In the genomic region with DNA sequence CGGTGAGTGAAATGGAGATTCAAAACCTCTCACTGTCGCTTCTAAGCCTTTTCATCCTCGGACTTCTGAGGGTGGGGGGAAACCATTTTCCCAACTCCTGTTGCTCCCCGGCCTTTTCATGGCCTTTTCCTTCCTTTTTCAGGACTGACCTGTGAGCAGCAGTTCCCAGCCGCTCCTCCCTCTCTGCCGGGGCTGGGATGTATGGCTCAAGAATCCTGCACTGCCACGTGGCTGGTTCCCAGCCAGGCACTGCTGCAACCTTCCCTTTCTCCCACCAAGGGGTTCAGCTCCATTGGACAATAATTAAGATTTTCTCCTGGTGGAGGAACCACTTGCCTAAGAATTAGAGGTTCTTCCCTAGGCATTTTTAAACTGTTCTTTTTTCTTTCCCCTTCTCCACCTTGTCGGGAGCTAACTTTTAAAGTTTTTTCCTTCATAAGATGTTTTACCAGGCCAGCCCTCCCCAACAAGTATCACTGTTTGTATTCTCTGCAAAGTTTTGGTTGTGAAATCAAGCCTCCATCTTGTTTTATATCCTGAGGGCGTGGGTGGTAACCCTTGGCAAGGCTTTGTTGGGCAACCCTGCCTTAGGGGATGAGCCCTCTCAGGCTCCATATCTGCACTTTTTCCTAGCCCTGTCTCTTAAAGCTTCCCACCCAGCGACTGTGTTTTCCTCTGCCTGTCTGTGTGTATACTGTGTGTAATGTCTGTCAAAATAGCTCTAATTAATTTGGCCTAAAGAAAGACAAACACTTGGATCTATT, we compare ENCODE assay signal across 17 cellular contexts.
DNase-seq lines count a peak whose midpoint lies in the region; ATAC-seq and TF ChIP-seq lines count a peak whose summit lies in the region.
"Had no signal": no experiment of that assay in that cellular context is flagged by ENCODE, and none has a peak within 500 bp of the region (broad histone marks: within the 10 kb centered on the region; RNA-seq: fewer than 3 reads in every experiment).

No MANE protein-coding gene starts in this region.

- TF ChIP-seq CTCF in MCF 10A (IDR thresholded peaks at IDR 0.05; ENCODE audit: unreplicated experiment) (no peak), breast epithelium (IDR thresholded peaks at IDR 0.05) (no peak), mammary epithelial cell (conservative IDR thresholded peaks at IDR 0.05 in 1 of 2, IDR thresholded peaks at IDR 0.05 in 1 of 2; ENCODE audit: extremely low read depth in 1 of 2, insufficient read depth in 1 of 2, low read depth in 1 of 2, low read length in 2 of 2) (no peak), nephron (IDR thresholded peaks at IDR 0.05; ENCODE audit: unreplicated experiment in 3 of 3) (no peak)

- H3K4me3 ChIP-seq in breast epithelium = no peak overlapping the region
- no peak overlapping the region for H3K4me3 ChIP-seq in mammary epithelial cell (replicated peaks in 1 of 3; ENCODE audit: insufficient read depth in 1 of 3, low read depth in 2 of 3, low read length in 3 of 3)
- H3K4me3 ChIP-seq: BLaER1 treated with 17β-estradiol and CSF1 and Interleukin-3, amounts not matched to agents 10 nM and 100 nM; Peyer's patch had no signal

- DNase-seq in MCF 10A (ENCODE audit: unreplicated experiment) (peak; percentile 44), breast epithelium (ENCODE audit: low spot score in 2 of 2) (no peak), mammary epithelial cell (peak; percentile 2), NCI-H345 treated with DMSO at 0.1 percent for 48 hours (lab: John Stamatoyannopoulos, UW; ENCODE audit: unreplicated experiment) (no peak), Kasumi-1 (lab: John Stamatoyannopoulos, UW) (no peak)
- DNase-seq: 8988T, HCEC 1CT, IMR-90, NCI-H146, NCI-H2081 treated with DMSO at 0.1 percent for 48 hours, NCI-H526 treated with DMSO at 0.1 percent for 48 hours, Peyer's patch, Right ventricle myocardium superior had no signal

- H3K9me3 Mint-ChIP-seq in MCF 10A (ENCODE audit: unreplicated experiment) (no peaks in the 10 kb centered on the region), nephron (peaks cover 2% of the 10 kb centered on the region)

- H3K9me3 ChIP-seq in breast epithelium (peaks cover 0 to 4% of the 10 kb centered on the region in 2 donors), mammary epithelial cell (replicated peaks; ENCODE audit: insufficient read depth, low read length) (no peaks in the 10 kb centered on the region)
- H3K9me3 ChIP-seq: Peyer's patch had no signal

- dilution Hi-C loops in mammary epithelial cell (cut with HindIII; ENCODE audit: low sequenced_read_pairs) = no loop called here

- no peaks in the 10 kb centered on the region for H4K20me1 ChIP-seq in mammary epithelial cell (ENCODE audit: insufficient read depth, low read length)
- H4K20me1 ChIP-seq: BLaER1 treated with 17β-estradiol and CSF1 and Interleukin-3, amounts not matched to agents 10 nM and 100 nM had no signal

- no peaks in the 10 kb centered on the region for H3K36me3 Mint-ChIP-seq in MCF 10A (ENCODE audit: insufficient read depth, unreplicated experiment)
- peaks cover 22% of the 10 kb centered on the region for H3K36me3 Mint-ChIP-seq in nephron (ENCODE audit: low read depth)

- peak overlapping the region; percentile 11 for H3K4me3 Mint-ChIP-seq in MCF 10A (ENCODE audit: unreplicated experiment)
- H3K4me3 Mint-ChIP-seq in nephron = no peak overlapping the region

- CTCF ChIA-PET in MCF 10A (lab: Yijun Ruan, JAX) (interaction anchor here (0.7 kb wide), 1 partner anchor 417 kb away, joined by 3 read pairs; no protein-coding TSS in a partner anchor), mammary epithelial cell (lab: Charles Lee; ENCODE audit: low non-redundant PET) (no interaction called here)

- POLR2A ChIA-PET in MCF 10A (lab: Yijun Ruan, JAX) = interaction anchor here (0.5 to 1.3 kb wide), 7 partner anchors 9 to 117 kb away, joined by 3 to 4 read pairs (median 3); no protein-coding TSS in a partner anchor

- H3K27ac ChIP-seq in breast epithelium (peak overlapping the region in 1 of 2 donors; percentile 58), mammary epithelial cell (ENCODE audit: insufficient read depth, low read depth, low read length) (no peak overlapping the region)
- H3K27ac ChIP-seq: BLaER1 treated with 17β-estradiol and CSF1 and Interleukin-3, amounts not matched to agents 10 nM and 100 nM; Peyer's patch had no signal

- peak overlapping the region; percentile 83 for H3K27ac Mint-ChIP-seq in MCF 10A (ENCODE audit: low read depth, unreplicated experiment)
- H3K27ac Mint-ChIP-seq in nephron = peak overlapping the region; percentile 39 to 56 (median 52)

- H3K36me3 ChIP-seq in breast epithelium (no peaks in the 10 kb centered on the region), mammary epithelial cell (ENCODE audit: insufficient read depth, low read length) (no peaks in the 10 kb centered on the region)
- H3K36me3 ChIP-seq: BLaER1 treated with 17β-estradiol and CSF1 and Interleukin-3, amounts not matched to agents 10 nM and 100 nM; Peyer's patch had no signal

- no peak overlapping the region for H3K9ac ChIP-seq in mammary epithelial cell (ENCODE audit: insufficient read depth, low read length)
- H3K9ac ChIP-seq: BLaER1 treated with 17β-estradiol and CSF1 and Interleukin-3, amounts not matched to agents 10 nM and 100 nM had no signal

- no peak overlapping the region for H3K4me2 ChIP-seq in mammary epithelial cell (ENCODE audit: insufficient read depth, low read depth, low read length)

- H3K27me3 ChIP-seq in breast epithelium (no peaks in the 10 kb centered on the region), mammary epithelial cell (ENCODE audit: insufficient read depth, low read length) (no peaks in the 10 kb centered on the region)
- H3K27me3 ChIP-seq: BLaER1 treated with 17β-estradiol and CSF1 and Interleukin-3, amounts not matched to agents 10 nM and 100 nM; Peyer's patch had no signal

- BruUV-seq in MCF 10A (replicated peaks; lab: Mats Ljungman, UMichigan) (no TSS peak), mammary epithelial cell (replicated peaks; lab: Mats Ljungman, UMichigan) (no TSS peak)

- no peaks in the 10 kb centered on the region for H3K4me1 ChIP-seq in breast epithelium
- peaks cover 4% of the 10 kb centered on the region for H3K4me1 ChIP-seq in mammary epithelial cell (ENCODE audit: insufficient read depth, low read length)
- H3K4me1 ChIP-seq: Peyer's patch had no signal

- WGBS in mammary epithelial cell (ENCODE audit: low coverage, missing lambda C conversion rate) = 49% methylated on average over 10 of the region's 10 CpGs

- in situ Hi-C loops in mammary epithelial cell (cut with MboI; ENCODE audit: low sequenced_read_pairs in 2 of 2) = no loop called here

- no peak for ATAC-seq in HG03354 (IDR thresholded peaks at IDR 0.05; ENCODE audit: poor library complexity, severe bottlenecking, unreplicated experiment)
- ATAC-seq in GM18907 (IDR thresholded peaks at IDR 0.05; ENCODE audit: unreplicated experiment) = no peak

- peak overlapping the region; percentile 35 for H2AFZ ChIP-seq in mammary epithelial cell (ENCODE audit: low read depth, low read length)

- H3K4me1 Mint-ChIP-seq in MCF 10A (ENCODE audit: insufficient read depth, unreplicated experiment) (peaks cover 23% of the 10 kb centered on the region), nephron (peaks cover 5% of the 10 kb centered on the region)

- H3K27me3 Mint-ChIP-seq in MCF 10A (ENCODE audit: insufficient read depth, unreplicated experiment) (no peaks in the 10 kb centered on the region), nephron (ENCODE audit: low read depth) (no peaks in the 10 kb centered on the region)

- intact Hi-C loops in MCF 10A (cut with micrococcal nuclease) = no loop called here
- intact Hi-C loops in breast epithelium (cut with DNase I; ENCODE audit: low total_unique reads) = no loop called here
- intact Hi-C loops in mammary epithelial cell (cut with micrococcal nuclease) = no loop called here

- H3K79me2 ChIP-seq in mammary epithelial cell (ENCODE audit: insufficient read depth, low read length) = no peaks in the 10 kb centered on the region

- no peak for TF ChIP-seq POLR2A in breast epithelium (IDR thresholded peaks at IDR 0.05)

Comparison
In these comparisons a context has a peak if more than half of its experiments do, and no peak if none do; other contexts are left out.
1. DNase-seq: peak in MCF 10A (single experiment) and mammary epithelial cell (single experiment); none in breast epithelium (0 of 2), NCI-H345 treated with DMSO at 0.1 percent for 48 hours (single experiment) and Kasumi-1 (0 of 2).